25 cellular contexts compared by ENCODE assay signal in the genomic region with DNA sequence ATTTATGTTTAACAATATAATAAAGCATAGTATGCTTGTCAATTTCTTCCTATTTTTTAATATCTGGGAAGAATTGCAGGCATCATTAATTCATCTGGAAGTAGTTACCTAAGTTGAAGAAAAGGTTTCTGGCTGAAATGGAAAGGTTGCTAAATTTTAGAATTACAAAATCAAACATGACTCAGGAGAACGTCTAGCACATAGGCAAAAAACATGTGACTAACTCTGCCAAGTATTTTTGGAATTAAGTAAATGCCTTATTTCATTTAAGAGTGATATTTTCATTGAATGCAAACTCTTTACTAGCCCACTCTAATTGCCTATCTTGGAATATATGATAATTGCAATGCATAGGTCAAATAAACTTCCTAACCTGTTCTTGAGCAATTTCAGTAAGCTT.
A peak's percentile ranks its signal among the peaks of the same experiment; 100 is the strongest.
DNase-seq lines count a peak whose midpoint lies in the region; ATAC-seq and TF ChIP-seq lines count a peak whose summit lies in the region.
"Had no signal": no experiment of that assay in that cellular context is flagged by ENCODE, and none has a peak within 500 bp of the region (broad histone marks: within the 10 kb centered on the region; RNA-seq: fewer than 3 reads in every experiment).

No MANE protein-coding gene starts in this region.

- H3K9me3 Mint-ChIP-seq in WTC11, result peaks cover 32% of the 10 kb centered on the region
- peaks cover 15% of the 10 kb centered on the region in 2 donors for H3K9me3 Mint-ChIP-seq in natural killer cell
- H3K9me3 Mint-ChIP-seq in glutamatergic neuron (ENCODE audit: unreplicated experiment), result no peaks in the 10 kb centered on the region

- H3K4me3 Mint-ChIP-seq in WTC11, result peak overlapping the region; percentile 8; the same call in 1 of the 2 replicates
- H3K4me3 Mint-ChIP-seq in natural killer cell, result no peak overlapping the region
- no peak overlapping the region for H3K4me3 Mint-ChIP-seq in glutamatergic neuron (ENCODE audit: unreplicated experiment)
- H3K4me3 Mint-ChIP-seq: activated naive CD8-positive, alpha-beta T cell treated with anti-CD3 and anti-CD28 coated beads, Interleukin-2, amount 10 ng/mL, durations not matched to agents 7 days and 5 days; activated T-cell treated with anti-CD3 and anti-CD28 coated beads, Interleukin-2, amount 50 U/mL, for 24 hours; CD8-positive, alpha-beta memory T cell; central memory CD8-positive, alpha-beta T cell; mesothelial cell of epicardium; T-helper 17 cell had no signal

- H3K4me1 ChIP-seq in HUES6 (ENCODE audit: control insufficient read depth, insufficient read depth, low read length), result peaks cover 24% of the 10 kb centered on the region
- H3K4me1 ChIP-seq in mesenchymal stem cell (ENCODE audit: control insufficient read depth, insufficient read depth, low read depth, low read length), result no peaks in the 10 kb centered on the region
- H3K4me1 ChIP-seq: esophagus squamous epithelium, right lobe of liver had no signal

- no peak overlapping the region for H3K4me2 ChIP-seq in mesenchymal stem cell (ENCODE audit: low read length, poor library complexity, severe bottlenecking)

- H3K4me1 Mint-ChIP-seq in WTC11, result peaks cover 56% of the 10 kb centered on the region
- H3K4me1 Mint-ChIP-seq in natural killer cell, result no peaks in the 10 kb centered on the region
- H3K4me1 Mint-ChIP-seq in glutamatergic neuron (ENCODE audit: low read depth, unreplicated experiment), result no peaks in the 10 kb centered on the region
- H3K4me1 Mint-ChIP-seq: activated naive CD8-positive, alpha-beta T cell treated with anti-CD3 and anti-CD28 coated beads, Interleukin-2, amount 10 ng/mL, durations not matched to agents 7 days and 5 days; CD8-positive, alpha-beta memory T cell; central memory CD8-positive, alpha-beta T cell; mesothelial cell of epicardium; T-helper 17 cell had no signal

- intact Hi-C loops in natural killer cell (cut with micrococcal nuclease), result no loop called here

- DNase-seq in WTC11 (ENCODE audit: low spot score) (no peak), fibroblast of gingiva (ENCODE audit: low read depth) (peak; percentile 70), retina (peak; percentile 6), natural killer cell (no peak), mesenchymal stem cell (no peak), glutamatergic neuron (no peak)
- no peak for DNase-seq in activated naive CD4-positive, alpha-beta T cell treated with Interleukin-2 at 50 U/mL for 16 hours
- DNase-seq: activated effector memory CD4-positive, alpha-beta T cell treated with anti-CD3 and anti-CD28 coated beads, Interleukin-2, amount 50 U/mL, for 16 hours; activated naive CD8-positive, alpha-beta T cell treated with anti-CD3 and anti-CD28 coated beads, Interleukin-2, amount 10 ng/mL, durations not matched to agents 7 days and 5 days; activated T-cell treated with anti-CD3 and anti-CD28 coated beads, Interleukin-2, amount 50 U/mL, for 24 hours; CD8-positive, alpha-beta memory T cell; dermis blood vessel endothelial cell; DMS 273 treated with DMSO at 0.1 percent for 48 hours; esophagus squamous epithelium; NCI-H1092 treated with DMSO at 0.1 percent for 48 hours; NCI-H187; NCI-H510A; right lobe of liver; stimulated activated CD4-positive, alpha-beta T cell treated with anti-CD3 and anti-CD28 coated beads, Interleukin-4, amount 100 ng/mL, for 1 hour; T-helper 17 cell; trophoblast cell had no signal

- no peak overlapping the region for H3K18ac ChIP-seq in mesenchymal stem cell (ENCODE audit: low read depth in 1 of 2, low read length in 2 of 2)

- H3K9ac ChIP-seq in HUES6 (ENCODE audit: low read length) (no peak overlapping the region), mesenchymal stem cell (ENCODE audit: low read length) (no peak overlapping the region)

- H3K4me3 ChIP-seq in HUES6 (ENCODE audit: low read depth, low read length) (0 out of 2 replicates have a peak overlapping the region, but pooled peaks have one; percentile 21), mesenchymal stem cell (ENCODE audit: insufficient read depth in 1 of 2, low read depth in 1 of 2, low read length in 2 of 2) (no peak overlapping the region)
- H3K4me3 ChIP-seq: esophagus squamous epithelium, right lobe of liver had no signal

- H3K23ac ChIP-seq in mesenchymal stem cell (ENCODE audit: low read length in 2 of 2), result no peak overlapping the region

- no peak overlapping the region for H2BK12ac ChIP-seq in mesenchymal stem cell (ENCODE audit: low read length in 2 of 2)

- H3K36me3 ChIP-seq in HUES6 (ENCODE audit: control insufficient read depth, insufficient read depth, low read length), result no peaks in the 10 kb centered on the region
- H3K36me3 ChIP-seq in mesenchymal stem cell (ENCODE audit: control insufficient read depth in 1 of 2, insufficient read depth in 2 of 2, low read depth in 1 of 2, low read length in 2 of 2), result no peaks in the 10 kb centered on the region
- H3K36me3 ChIP-seq: esophagus squamous epithelium, neutrophil, right lobe of liver had no signal

- H3K27ac Mint-ChIP-seq in WTC11 (peak overlapping the region; percentile 78; the same call in 1 of the 2 replicates), natural killer cell (no peak overlapping the region), glutamatergic neuron (ENCODE audit: unreplicated experiment) (no peak overlapping the region)
- H3K27ac Mint-ChIP-seq: activated naive CD8-positive, alpha-beta T cell treated with anti-CD3 and anti-CD28 coated beads, Interleukin-2, amount 10 ng/mL, durations not matched to agents 7 days and 5 days; activated T-cell treated with anti-CD3 and anti-CD28 coated beads, Interleukin-2, amount 50 U/mL, for 24 hours; CD8-positive, alpha-beta memory T cell; mesothelial cell of epicardium; T-helper 17 cell had no signal

- H2AFZ ChIP-seq in mesenchymal stem cell (ENCODE audit: low read depth, low read length), result no peak overlapping the region

- H4K8ac ChIP-seq in mesenchymal stem cell (ENCODE audit: low read length), result no peak overlapping the region

- CTCF ChIA-PET in WTC11 (lab: Charles Lee), result no interaction called here

- H3K9me3 ChIP-seq in HUES6 (ENCODE audit: control insufficient read depth, insufficient read depth, low read depth, low read length) (peaks cover 4% of the 10 kb centered on the region; the same call in 1 of the 2 replicates), mesenchymal stem cell (ENCODE audit: control insufficient read depth, low read length) (no peaks in the 10 kb centered on the region)
- H3K9me3 ChIP-seq: esophagus squamous epithelium, neutrophil, right lobe of liver had no signal

- no peaks in the 10 kb centered on the region for H3K79me1 ChIP-seq in mesenchymal stem cell (replicated peaks; ENCODE audit: low read length, poor library complexity, severe bottlenecking)

- H4K91ac ChIP-seq in mesenchymal stem cell (ENCODE audit: low read length), result no peak overlapping the region

- POLR2A ChIA-PET in WTC11 (lab: Charles Lee), result no interaction called here

- H3K36me3 Mint-ChIP-seq in WTC11 (peaks cover 33% of the 10 kb centered on the region), natural killer cell (no peaks in the 10 kb centered on the region), glutamatergic neuron (ENCODE audit: unreplicated experiment) (no peaks in the 10 kb centered on the region)
- H3K36me3 Mint-ChIP-seq: CD8-positive, alpha-beta memory T cell; mesothelial cell of epicardium had no signal

- H3K4ac ChIP-seq in mesenchymal stem cell (ENCODE audit: low read depth in 1 of 2, low read length in 2 of 2), result no peak overlapping the region

- H3K14ac ChIP-seq in mesenchymal stem cell (ENCODE audit: low read length in 2 of 2), result no peak overlapping the region

- ATAC-seq in WTC11 (no peak), natural killer cell (no peak)
- ATAC-seq: right lobe of liver, T-helper 17 cell had no signal

- H3K27ac ChIP-seq in HUES6 (ENCODE audit: low read depth, low read length) (peak overlapping the region; percentile 91), mesenchymal stem cell (ENCODE audit: low read length, poor library complexity, severe bottlenecking) (no peak overlapping the region)
- H3K27ac ChIP-seq: esophagus squamous epithelium, neutrophil, right lobe of liver had no signal

- no peak overlapping the region for H2BK5ac ChIP-seq in mesenchymal stem cell (ENCODE audit: low read depth, low read length, poor library complexity, severe bottlenecking)

- H2AK5ac ChIP-seq in mesenchymal stem cell (ENCODE audit: low read length, severe bottlenecking), result no peak overlapping the region

- no peaks in the 10 kb centered on the region for H3K27me3 ChIP-seq in HUES6 (ENCODE audit: control insufficient read depth, insufficient read depth, low read length)
- no peaks in the 10 kb centered on the region for H3K27me3 ChIP-seq in mesenchymal stem cell (ENCODE audit: control insufficient read depth in 1 of 2, insufficient read depth in 1 of 2, low read length in 2 of 2)
- H3K27me3 ChIP-seq: esophagus squamous epithelium, neutrophil, right lobe of liver had no signal

- H3K27me3 Mint-ChIP-seq in WTC11 (ENCODE audit: low read depth) (peaks cover 17% of the 10 kb centered on the region), natural killer cell (ENCODE audit: low read depth in 2 of 2) (no peaks in the 10 kb centered on the region), glutamatergic neuron (ENCODE audit: unreplicated experiment) (no peaks in the 10 kb centered on the region)
- H3K27me3 Mint-ChIP-seq: activated naive CD8-positive, alpha-beta T cell treated with anti-CD3 and anti-CD28 coated beads, Interleukin-2, amount 10 ng/mL, durations not matched to agents 7 days and 5 days; activated T-cell treated with anti-CD3 and anti-CD28 coated beads, Interleukin-2, amount 50 U/mL, for 24 hours; CD8-positive, alpha-beta memory T cell; central memory CD8-positive, alpha-beta T cell; T-helper 17 cell had no signal

- WGBS in mesenchymal stem cell, result no CpG with 5 or more reads among the region's 1 CpG

- H2BK120ac ChIP-seq in mesenchymal stem cell (ENCODE audit: low read depth, low read length), result no peak overlapping the region

- TF ChIP-seq CTCF in WTC11 (IDR thresholded peaks at IDR 0.05) (no peak), natural killer cell (IDR thresholded peaks at IDR 0.05) (no peak), glutamatergic neuron (IDR thresholded peaks at IDR 0.05; ENCODE audit: partially characterized antibody, unreplicated experiment) (no peak)

- no peak overlapping the region for H2BK15ac ChIP-seq in mesenchymal stem cell (ENCODE audit: low read depth, poor library complexity, severe bottlenecking)

TF ChIP-seq in WTC11, 78 proteins besides CTCF, POLR2A, EP300 and RAD21 (continues in another document):
- TF ChIP-seq ZNF671 (CRISPR knock-in tag; IDR thresholded peaks at IDR 0.05), result no peak
- TF ChIP-seq RORB (CRISPR knock-in tag; IDR thresholded peaks at IDR 0.05), result no peak
- TF ChIP-seq MLX (CRISPR knock-in tag; IDR thresholded peaks at IDR 0.05), result no peak

Comparison
In these comparisons a context has a peak if more than half of its experiments do, and no peak if none do; other contexts are left out.
1. DNase-seq: peak in fibroblast of gingiva (single experiment) and retina (single experiment); none in WTC11 (single experiment), natural killer cell (single experiment), activated naive CD4-positive, alpha-beta T cell treated with Interleukin-2 at 50 U/mL for 16 hours (single experiment), mesenchymal stem cell (single experiment) and glutamatergic neuron (single experiment).